11 cellular contexts compared by ENCODE assay signal in genomic region chr3:52196977-52197376, GRCh38. TPM values are rescaled to one million over a fixed set of nuclear protein-coding genes. Genes with fewer than 3 reads are reported as not detected.
DNase-seq lines count a peak whose midpoint lies in the region; ATAC-seq and TF ChIP-seq lines count a peak whose summit lies in the region.
"Had no signal": no experiment of that assay in that cellular context is flagged by ENCODE, and none has a peak within 500 bp of the region (broad histone marks: within the 10 kb centered on the region; RNA-seq: fewer than 3 reads in every experiment).

No MANE protein-coding gene starts in this region.

- no peak overlapping the region for H2AFZ ChIP-seq in GM23338

- peaks cover 10% of the 10 kb centered on the region for H3K4me1 ChIP-seq in GM23338 (ENCODE audit: insufficient read depth)
- H3K4me1 ChIP-seq in spleen: peaks cover 39 to 80% (median 67%) of the 10 kb centered on the region in 6 donors

- in situ Hi-C loops in GM13977 (cut with MboI; ENCODE audit: low pct_unique_long_range_greater_than_20kb, low sequenced_read_pairs, unreplicated experiment): no loop called here

- DNase-seq in GM23338 (ENCODE audit: low spot score) (no peak), SW480 (ENCODE audit: low spot score) (peak; percentile 50), left colon (peak; percentile 85 to 93), spleen (no peak), GM13977 (ENCODE audit: low spot score) (no peak)
- no peak for DNase-seq in activated CD4-positive, alpha-beta T cell treated with anti-CD3 and anti-CD28 coated beads for 4 hours
- DNase-seq: central memory CD4-positive, alpha-beta T cell; hippocampal formation; stimulated activated naive CD8-positive, alpha-beta T cell treated with anti-CD3 and anti-CD28 coated beads, Interleukin-15, amount 100 ng/mL, for 72 hours had no signal

- no peak for TF ChIP-seq POLR2A in spleen (IDR thresholded peaks at IDR 0.05)

- peaks cover 9% of the 10 kb centered on the region; the same call in 1 of the 2 replicates for H3F3A ChIP-seq in GM23338 (replicated peaks; ENCODE audit: low read depth)

- intact Hi-C loops in left colon (cut with DNase I, micrococcal nuclease) (no loop called here), spleen (cut with DNase I; ENCODE audit: low total_unique reads) (no loop called here)

- peaks cover 12% of the 10 kb centered on the region for H3K79me2 ChIP-seq in GM23338 (replicated peaks; ENCODE audit: insufficient read depth)

- H3K9me3 ChIP-seq in spleen: no peaks in the 10 kb centered on the region

- TF ChIP-seq CTCF in GM23338 (conservative IDR thresholded peaks at IDR 0.05; ENCODE audit: low read depth in 2 of 2): no peak
- TF ChIP-seq CTCF in spleen (IDR thresholded peaks at IDR 0.05 in 8 of 11, conservative IDR thresholded peaks at IDR 0.05 in 3 of 11): no peak
- TF ChIP-seq CTCF in GM13977 (IDR thresholded peaks at IDR 0.05; ENCODE audit: extremely low read depth, insufficient read depth, missing control alignments): no peak

- peaks cover 10% of the 10 kb centered on the region; the same call in 1 of the 2 replicates for H4K20me1 ChIP-seq in GM23338 (replicated peaks; ENCODE audit: insufficient read depth)

- H3K9me3 Mint-ChIP-seq in GM23338: peaks cover 4% of the 10 kb centered on the region; the same call in 1 of the 3 replicates
- H3K9me3 Mint-ChIP-seq: stimulated activated naive CD8-positive, alpha-beta T cell treated with anti-CD3 and anti-CD28 coated beads, Interleukin-15, amount 100 ng/mL, for 72 hours had no signal

- peak overlapping the region; percentile 98; the same call in 2 of the 3 replicates for H3K4me3 Mint-ChIP-seq in GM23338

- ATAC-seq in GM23338 (no peak), left colon (peak; percentile 82), HG02970 (IDR thresholded peaks at IDR 0.05; ENCODE audit: low FRiP score, unreplicated experiment) (no peak)

- H3K27ac Mint-ChIP-seq in GM23338: no peak overlapping the region

- H3K27ac ChIP-seq in GM23338 (ENCODE audit: low read depth) (no peak overlapping the region), spleen (peak overlapping the region in 6 of 8 donors; percentile 29 to 93 (median 92))

- H3K4me2 ChIP-seq in GM23338: peak overlapping the region; percentile 100

- H3K4me3 ChIP-seq in GM23338 (peak overlapping the region; percentile 95; the same call in 1 of the 2 replicates), spleen (peak overlapping the region in 1 of 8 donors; percentile 93)

- peaks cover 27% of the 10 kb centered on the region for H3K36me3 ChIP-seq in GM23338 (ENCODE audit: insufficient read depth)
- peaks cover 0 to 28% (median 2%) of the 10 kb centered on the region in 6 donors for H3K36me3 ChIP-seq in spleen

- peaks cover 19% of the 10 kb centered on the region for H3K36me3 Mint-ChIP-seq in GM23338 (ENCODE audit: low read depth)

- H3K27me3 ChIP-seq in GM23338 (ENCODE audit: insufficient read depth) (no peaks in the 10 kb centered on the region), spleen (replicated peaks in 1 of 7) (no peaks in the 10 kb centered on the region)

- H3K9me2 ChIP-seq in GM23338 (ENCODE audit: insufficient read depth): no peaks in the 10 kb centered on the region

- peaks cover 19% of the 10 kb centered on the region for H3K27me3 Mint-ChIP-seq in GM23338 (ENCODE audit: insufficient read depth, low read depth, poor library complexity)
- H3K27me3 Mint-ChIP-seq: stimulated activated naive CD8-positive, alpha-beta T cell treated with anti-CD3 and anti-CD28 coated beads, Interleukin-15, amount 100 ng/mL, for 72 hours had no signal

- 60 to 88% (median 78%) methylated on average over 3 of the region's 3 CpGs for WGBS in spleen, 5 donors

- peaks cover 14% of the 10 kb centered on the region for H3K4me1 Mint-ChIP-seq in GM23338

TF ChIP-seq in GM23338, 12 proteins besides CTCF, POLR2A, EP300 and RAD21 (continues in another document):
- no peak for TF ChIP-seq CREB1 (CRISPR knock-in tag; IDR thresholded peaks at IDR 0.05; ENCODE audit: low read depth)
- TF ChIP-seq EZH2phosphoT487 (IDR thresholded peaks at IDR 0.05; ENCODE audit: unreplicated experiment): no peak
- TF ChIP-seq JUNB (IDR thresholded peaks at IDR 0.05; ENCODE audit: unreplicated experiment): no peak
- no peak for TF ChIP-seq STAT1 (IDR thresholded peaks at IDR 0.05; ENCODE audit: unreplicated experiment)
- TF ChIP-seq POLR2AphosphoS5 (IDR thresholded peaks at IDR 0.05; ENCODE audit: low read depth): no peak
- no peak for TF ChIP-seq REST (IDR thresholded peaks at IDR 0.05; ENCODE audit: unreplicated experiment)
- no peak for TF ChIP-seq ZNF114 (CRISPR knock-in tag; IDR thresholded peaks at IDR 0.05)
- TF ChIP-seq ZNF331 (CRISPR knock-in tag; IDR thresholded peaks at IDR 0.05; ENCODE audit: low read depth): no peak
- TF ChIP-seq EZH2 (IDR thresholded peaks at IDR 0.05; ENCODE audit: low read depth, unreplicated experiment): no peak

RNA-seq across cellular contexts. Expression of gene ALAS1, which starts 1.0 kb away (rescaled TPM):
- total RNA-seq in GM23338 (2014; rRNA removed; shearing (Covaris generic)): 37.7 and 42.8 TPM in 2 replicates
- polyA plus RNA-seq in GM23338 (2016; fragmentation: Nextera tagmentation; extraction: Ambion mirVana) (17.8 and 19.2 TPM in 2 replicates), spleen (10 to 100 TPM; 13.0 to 25.3 (median 15.4) TPM)
- total RNA-seq in left colon (100 to 1,000 TPM; 128 to 150 TPM), spleen (10 to 100 TPM; 25.3 to 40.8 (median 33.8) TPM)

RNA-seq across cellular contexts. Expression of gene TLR9, which starts 28.5 kb away (rescaled TPM):
- total RNA-seq in GM23338 (2014; rRNA removed; shearing (Covaris generic)): not detected in 2 replicates
- polyA plus RNA-seq in GM23338 (2016; fragmentation: Nextera tagmentation; extraction: Ambion mirVana) (not detected in 2 replicates), spleen (1 to 10 TPM in 1 of 3 donors, under 1 TPM in 1, not detected in 1; 0.55 to 3.8 TPM)
- total RNA-seq in left colon (under 1 TPM in 1 of 2 donors, not detected in 1; 0.42 TPM), spleen (1 to 10 TPM; 2.3 to 7.7 (median 4.2) TPM)
- polyA plus RNA-seq: smooth muscle cell had no signal

RNA-seq across cellular contexts. Expression of gene TWF2, which starts 42.0 kb away (rescaled TPM):
- 120 and 123 TPM in 2 replicates for total RNA-seq in GM23338 (2014; rRNA removed; shearing (Covaris generic))
- polyA plus RNA-seq in GM23338 (2016; fragmentation: Nextera tagmentation; extraction: Ambion mirVana): 38.6 and 38.9 TPM in 2 replicates
- 10 to 100 TPM; 37.8 to 53.9 TPM for total RNA-seq in left colon
- total RNA-seq in spleen: 100 to 1,000 TPM in 1 of 7 donors, 10 to 100 TPM in 6; 57.5 to 109 (median 68.2) TPM
- 10 to 100 TPM; 47.3 to 71.4 (median 59.8) TPM for polyA plus RNA-seq in spleen

RNA-seq across cellular contexts. Expression of gene POC1A, which starts 42.8 kb away (rescaled TPM):
- total RNA-seq in GM23338 (2014; rRNA removed; shearing (Covaris generic)): 26.7 and 33.0 TPM in 2 replicates
- polyA plus RNA-seq in GM23338 (2016; fragmentation: Nextera tagmentation; extraction: Ambion mirVana) (18.4 and 19.1 TPM in 2 replicates), spleen (1 to 10 TPM; 2.4 to 3.2 (median 3.2) TPM)
- total RNA-seq in left colon (1 to 10 TPM; 4.3 to 7.4 TPM), spleen (1 to 10 TPM; 1.6 to 4.4 (median 2.5) TPM)

RNA-seq across cellular contexts. Expression of gene PPM1M, which starts 48.6 kb away (rescaled TPM):
- 1.8 and 4.0 TPM in 2 replicates for total RNA-seq in GM23338 (2014; rRNA removed; shearing (Covaris generic))
- 2.2 and 2.8 TPM in 2 replicates for polyA plus RNA-seq in GM23338 (2016; fragmentation: Nextera tagmentation; extraction: Ambion mirVana)
- 1 to 10 TPM; 2.9 to 9.3 TPM for total RNA-seq in left colon
- total RNA-seq in spleen: 10 to 100 TPM; 26.3 to 77.8 (median 55.8) TPM
- polyA plus RNA-seq in spleen: 10 to 100 TPM; 29.2 to 37.2 (median 33.6) TPM

Comparison
In these comparisons a context has a peak if more than half of its experiments do, and no peak if none do; other contexts are left out.
1. DNase-seq: peak in SW480 (single experiment) and left colon (2 of 2); none in GM23338 (single experiment), spleen (single experiment), activated CD4-positive, alpha-beta T cell treated with anti-CD3 and anti-CD28 coated beads for 4 hours (0 of 2) and GM13977 (single experiment).